12 cellular contexts compared by ENCODE assay signal in the genomic region with DNA sequence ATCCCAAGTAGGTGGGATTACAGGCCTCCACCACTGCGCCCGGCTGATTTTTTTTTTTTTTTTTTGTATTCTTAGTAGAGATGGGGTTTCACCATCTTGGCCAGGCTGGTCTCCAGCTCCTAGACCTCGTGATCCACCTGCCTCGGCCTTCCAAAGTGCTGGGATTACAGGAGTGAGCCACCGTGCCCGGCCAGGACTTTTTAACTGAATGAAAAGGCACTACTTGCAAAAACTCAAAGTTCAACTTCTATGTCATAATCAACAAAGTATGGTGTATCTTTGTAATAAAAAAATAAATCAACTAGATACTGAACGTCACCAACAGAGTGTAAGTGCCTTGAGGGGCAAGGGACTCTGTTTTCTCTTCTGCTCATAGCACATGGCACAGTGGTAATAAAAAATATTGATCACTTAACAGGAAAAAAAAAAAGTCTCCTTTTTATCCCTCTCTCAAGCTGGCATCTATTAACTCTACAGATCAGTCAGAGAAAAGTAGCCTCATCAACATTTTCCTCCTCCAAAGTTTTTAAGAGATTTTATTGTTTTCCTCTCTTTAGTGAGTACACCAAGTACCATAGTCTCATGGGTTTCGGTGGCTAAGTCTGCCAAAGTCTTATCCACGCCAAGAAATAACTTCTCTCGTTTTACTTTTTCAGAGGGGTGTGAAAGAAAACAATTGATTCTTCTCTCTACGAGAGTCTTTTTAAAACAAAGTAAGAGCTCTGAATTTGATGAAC. TPM values are rescaled to one million over a fixed set of nuclear protein-coding genes. Genes with fewer than 3 reads are reported as not detected.
A peak's percentile ranks its signal among the peaks of the same experiment; 100 is the strongest.
DNase-seq lines count a peak whose midpoint lies in the region; ATAC-seq and TF ChIP-seq lines count a peak whose summit lies in the region.
"Had no signal": no experiment of that assay in that cellular context is flagged by ENCODE, and none has a peak within 500 bp of the region (broad histone marks: within the 10 kb centered on the region; RNA-seq: fewer than 3 reads in every experiment).

No MANE protein-coding gene starts in this region.

- H3K9ac ChIP-seq in mesenchymal stem cell (ENCODE audit: low read length) = peak overlapping the region; percentile 74

- H2BK120ac ChIP-seq in mesenchymal stem cell (ENCODE audit: low read depth, low read length) = no peak overlapping the region

- H3K14ac ChIP-seq in mesenchymal stem cell (ENCODE audit: low read length in 2 of 2) = no peak overlapping the region

- H3K27ac Mint-ChIP-seq in activated CD4-positive, alpha-beta memory T cell treated with anti-CD3 and anti-CD28 coated beads, Interleukin-2, amount 10 ng/mL, durations not matched to agents 7 days and 5 days = peak overlapping the region; percentile 14
- H3K27ac Mint-ChIP-seq in activated CD4-positive, alpha-beta memory T cell treated with anti-CD3 and anti-CD28 coated beads for 36 hours = no peak overlapping the region

- H3K18ac ChIP-seq in mesenchymal stem cell (ENCODE audit: low read depth in 1 of 2, low read length in 2 of 2) = no peak overlapping the region

- no peak overlapping the region for H3K4me3 Mint-ChIP-seq in activated CD4-positive, alpha-beta memory T cell treated with anti-CD3 and anti-CD28 coated beads, Interleukin-2, amount 10 ng/mL, durations not matched to agents 7 days and 5 days
- H3K4me3 Mint-ChIP-seq in activated CD4-positive, alpha-beta memory T cell treated with anti-CD3 and anti-CD28 coated beads for 36 hours = no peak overlapping the region

- WGBS in mesenchymal stem cell = 98% methylated on average over 8 of the region's 11 CpGs
- 61 to 64% methylated on average over 11 of the region's 11 CpGs for WGBS in thyroid gland, 2 donors

- no peak overlapping the region for H2BK15ac ChIP-seq in mesenchymal stem cell (ENCODE audit: low read depth, poor library complexity, severe bottlenecking)

- H3K4ac ChIP-seq in mesenchymal stem cell (ENCODE audit: low read depth in 1 of 2, low read length in 2 of 2) = no peak overlapping the region

- no peak overlapping the region for H2BK5ac ChIP-seq in mesenchymal stem cell (ENCODE audit: low read depth, low read length, poor library complexity, severe bottlenecking)

- ATAC-seq in HG03045 (IDR thresholded peaks at IDR 0.05; ENCODE audit: unreplicated experiment) = no peak
- no peak for ATAC-seq in GM21737 (IDR thresholded peaks at IDR 0.05; ENCODE audit: unreplicated experiment)

- POLR2A ChIA-PET in activated CD4-positive, alpha-beta memory T cell treated with anti-CD3 and anti-CD28 coated beads, Interleukin-2, amount 10 ng/mL, durations not matched to agents 7 days and 5 days (lab: Charles Lee) = interaction anchor here (3.6 to 3.9 kb wide), 2 partner anchors 9 to 192 kb away, joined by 20 to 29 read pairs; no protein-coding TSS in a partner anchor
- POLR2A ChIA-PET in activated CD4-positive, alpha-beta memory T cell treated with anti-CD3 and anti-CD28 coated beads for 36 hours (lab: Charles Lee) = no interaction called here

- H3K4me1 ChIP-seq in mesenchymal stem cell (ENCODE audit: control insufficient read depth, insufficient read depth, low read depth, low read length) = peaks cover 15% of the 10 kb centered on the region
- peaks cover 32 to 46% of the 10 kb centered on the region in 2 donors for H3K4me1 ChIP-seq in thyroid gland

- no peaks in the 10 kb centered on the region for H3K27me3 Mint-ChIP-seq in activated CD4-positive, alpha-beta memory T cell treated with anti-CD3 and anti-CD28 coated beads, Interleukin-2, amount 10 ng/mL, durations not matched to agents 7 days and 5 days
- no peaks in the 10 kb centered on the region for H3K27me3 Mint-ChIP-seq in activated CD4-positive, alpha-beta memory T cell treated with anti-CD3 and anti-CD28 coated beads for 36 hours

- CTCF ChIA-PET in activated CD4-positive, alpha-beta memory T cell treated with anti-CD3 and anti-CD28 coated beads, Interleukin-2, amount 10 ng/mL, durations not matched to agents 7 days and 5 days (lab: Charles Lee) = interaction anchor here (0.7 kb wide), 1 partner anchor 397 kb away, joined by 4 read pairs; no protein-coding TSS in a partner anchor
- CTCF ChIA-PET in activated CD4-positive, alpha-beta memory T cell treated with anti-CD3 and anti-CD28 coated beads for 36 hours (lab: Charles Lee) = interaction anchor here (0.9 kb wide), 1 partner anchor 250 kb away, joined by 3 read pairs; no protein-coding TSS in a partner anchor

- TF ChIP-seq POLR2A in thyroid gland (IDR thresholded peaks at IDR 0.05) = no peak

- no peak overlapping the region for H3K4me2 ChIP-seq in mesenchymal stem cell (ENCODE audit: low read length, poor library complexity, severe bottlenecking)

- no peak overlapping the region for H2AFZ ChIP-seq in mesenchymal stem cell (ENCODE audit: low read depth, low read length)

- H3K4me3 ChIP-seq in dorsolateral prefrontal cortex (peak overlapping the region in 1 of 59 donors; percentile 42), mesenchymal stem cell (ENCODE audit: insufficient read depth in 1 of 2, low read depth in 1 of 2, low read length in 2 of 2) (peak overlapping the region in 1 of 2 experiments; percentile 64), thyroid gland (replicated peaks in 1 of 3) (no peak overlapping the region)

- H3K23ac ChIP-seq in mesenchymal stem cell (ENCODE audit: low read length in 2 of 2) = no peak overlapping the region

- TF ChIP-seq CTCF in dorsolateral prefrontal cortex (IDR thresholded peaks at IDR 0.05 in 54 of 56, conservative IDR thresholded peaks at IDR 0.05 in 2 of 56; ENCODE audit: low read depth in 1 of 56, partially characterized antibody in 56 of 56) (no peak), thyroid gland (IDR thresholded peaks at IDR 0.05) (no peak)

- no peaks in the 10 kb centered on the region for H3K9me3 Mint-ChIP-seq in activated CD4-positive, alpha-beta memory T cell treated with anti-CD3 and anti-CD28 coated beads, Interleukin-2, amount 10 ng/mL, durations not matched to agents 7 days and 5 days
- no peaks in the 10 kb centered on the region for H3K9me3 Mint-ChIP-seq in activated CD4-positive, alpha-beta memory T cell treated with anti-CD3 and anti-CD28 coated beads for 36 hours

- peaks cover 75% of the 10 kb centered on the region for H3K4me1 Mint-ChIP-seq in activated CD4-positive, alpha-beta memory T cell treated with anti-CD3 and anti-CD28 coated beads, Interleukin-2, amount 10 ng/mL, durations not matched to agents 7 days and 5 days
- peaks cover 78% of the 10 kb centered on the region for H3K4me1 Mint-ChIP-seq in activated CD4-positive, alpha-beta memory T cell treated with anti-CD3 and anti-CD28 coated beads for 36 hours (ENCODE audit: low read depth)

- H3K27me3 ChIP-seq in dorsolateral prefrontal cortex (no peaks in the 10 kb centered on the region), mesenchymal stem cell (ENCODE audit: control insufficient read depth in 1 of 2, insufficient read depth in 1 of 2, low read length in 2 of 2) (no peaks in the 10 kb centered on the region), thyroid gland (no peaks in the 10 kb centered on the region)

- peak overlapping the region in 35 of 59 donors; percentile 1 to 80 (median 44) for H3K27ac ChIP-seq in dorsolateral prefrontal cortex
- H3K27ac ChIP-seq in mesenchymal stem cell (ENCODE audit: low read length, poor library complexity, severe bottlenecking) = peak overlapping the region; percentile 25
- peak overlapping the region; percentile 70 to 77 (median 75) for H3K27ac ChIP-seq in thyroid gland

- no peak overlapping the region for H2BK12ac ChIP-seq in mesenchymal stem cell (ENCODE audit: low read length in 2 of 2)

- H3K9me3 ChIP-seq in mesenchymal stem cell (ENCODE audit: control insufficient read depth, low read length) (no peaks in the 10 kb centered on the region), thyroid gland (no peaks in the 10 kb centered on the region)

- no peak overlapping the region for H4K8ac ChIP-seq in mesenchymal stem cell (ENCODE audit: low read length)

- H3K79me1 ChIP-seq in mesenchymal stem cell (replicated peaks; ENCODE audit: low read length, poor library complexity, severe bottlenecking) = peaks cover 5% of the 10 kb centered on the region

- no peak for DNase-seq in activated CD4-positive, alpha-beta memory T cell treated with anti-CD3 and anti-CD28 coated beads, Interleukin-2, amount 10 ng/mL, durations not matched to agents 7 days and 5 days
- no peak for DNase-seq in activated CD4-positive, alpha-beta memory T cell treated with anti-CD3 and anti-CD28 coated beads for 36 hours
- no peak for DNase-seq in dorsolateral prefrontal cortex
- no peak for DNase-seq in mesenchymal stem cell
- DNase-seq in thyroid gland = peak; percentile 30 to 32
- no peak for DNase-seq in stimulated activated naive CD4-positive, alpha-beta T cell treated with Interleukin-2 at 50 U/mL for 16 hours (lab: John Stamatoyannopoulos, UW)
- DNase-seq: ACHN, amniotic stem cell, islet precursor cell, OCI-M1 had no signal

- no peak overlapping the region for H2AK5ac ChIP-seq in mesenchymal stem cell (ENCODE audit: low read length, severe bottlenecking)

- peaks cover 9% of the 10 kb centered on the region for H3K36me3 Mint-ChIP-seq in activated CD4-positive, alpha-beta memory T cell treated with anti-CD3 and anti-CD28 coated beads, Interleukin-2, amount 10 ng/mL, durations not matched to agents 7 days and 5 days (ENCODE audit: low read depth)
- H3K36me3 Mint-ChIP-seq in activated CD4-positive, alpha-beta memory T cell treated with anti-CD3 and anti-CD28 coated beads for 36 hours = no peaks in the 10 kb centered on the region

- no peaks in the 10 kb centered on the region for H3K36me3 ChIP-seq in mesenchymal stem cell (ENCODE audit: control insufficient read depth in 1 of 2, insufficient read depth in 2 of 2, low read depth in 1 of 2, low read length in 2 of 2)
- no peaks in the 10 kb centered on the region for H3K36me3 ChIP-seq in thyroid gland

- intact Hi-C loops in activated CD4-positive, alpha-beta memory T cell treated with anti-CD3 and anti-CD28 coated beads for 36 hours (cut with micrococcal nuclease) = loop anchor here (2.0 kb wide), 2 partner anchors 151 to 293 kb away; no protein-coding TSS in a partner anchor
- intact Hi-C loops in dorsolateral prefrontal cortex (cut with DNase I) = no loop called here
- intact Hi-C loops in thyroid gland (cut with DNase I) = loop anchor here (10.0 kb wide), 2 partner anchors 257 to 393 kb away; no protein-coding TSS in a partner anchor

- no peak overlapping the region for H4K91ac ChIP-seq in mesenchymal stem cell (ENCODE audit: low read length)

RNA-seq across cellular contexts. Expression of a gene that starts 10.6 kb away (rescaled TPM):
- 10 to 100 TPM; 73.1 to 78.3 TPM for total RNA-seq in activated CD4-positive, alpha-beta memory T cell treated with anti-CD3 and anti-CD28 coated beads, Interleukin-2, amount 10 ng/mL, durations not matched to agents 7 days and 5 days
- 10 to 100 TPM; 59.1 to 63.5 TPM for total RNA-seq in activated CD4-positive, alpha-beta memory T cell treated with anti-CD3 and anti-CD28 coated beads for 36 hours
- total RNA-seq in dorsolateral prefrontal cortex (100 to 1,000 TPM in 6 of 120 experiments, 10 to 100 TPM in 114; 44.6 to 136 (median 70.8) TPM), thyroid gland (10 to 100 TPM; 38.7 to 70.1 (median 43.1) TPM)
- polyA plus RNA-seq in mesenchymal stem cell (2013, experiment 1 of 2) = 28.2 TPM
- 27.4 TPM for polyA plus RNA-seq in mesenchymal stem cell (2013, experiment 2 of 2)

Comparison
In these comparisons a context has a peak if more than half of its experiments do, and no peak if none do; other contexts are left out.
1. DNase-seq: peak in thyroid gland (2 of 2); none in activated CD4-positive, alpha-beta memory T cell treated with anti-CD3 and anti-CD28 coated beads, Interleukin-2, amount 10 ng/mL, durations not matched to agents 7 days and 5 days (single experiment), activated CD4-positive, alpha-beta memory T cell treated with anti-CD3 and anti-CD28 coated beads for 36 hours (single experiment), dorsolateral prefrontal cortex (0 of 10), mesenchymal stem cell (single experiment) and stimulated activated naive CD4-positive, alpha-beta T cell treated with Interleukin-2 at 50 U/mL for 16 hours (single experiment).
2. H3K27ac ChIP-seq: peak in every context shown above with its lines; median percentile 75 in thyroid gland; 44 in dorsolateral prefrontal cortex; 25 in mesenchymal stem cell.
3. intact Hi-C loops: an anchor here in activated CD4-positive, alpha-beta memory T cell treated with anti-CD3 and anti-CD28 coated beads for 36 hours (2.0 kb wide) and thyroid gland (10.0 kb wide); none called in dorsolateral prefrontal cortex.